ENCODE assay signal across 12 cellular contexts in the genomic region with DNA sequence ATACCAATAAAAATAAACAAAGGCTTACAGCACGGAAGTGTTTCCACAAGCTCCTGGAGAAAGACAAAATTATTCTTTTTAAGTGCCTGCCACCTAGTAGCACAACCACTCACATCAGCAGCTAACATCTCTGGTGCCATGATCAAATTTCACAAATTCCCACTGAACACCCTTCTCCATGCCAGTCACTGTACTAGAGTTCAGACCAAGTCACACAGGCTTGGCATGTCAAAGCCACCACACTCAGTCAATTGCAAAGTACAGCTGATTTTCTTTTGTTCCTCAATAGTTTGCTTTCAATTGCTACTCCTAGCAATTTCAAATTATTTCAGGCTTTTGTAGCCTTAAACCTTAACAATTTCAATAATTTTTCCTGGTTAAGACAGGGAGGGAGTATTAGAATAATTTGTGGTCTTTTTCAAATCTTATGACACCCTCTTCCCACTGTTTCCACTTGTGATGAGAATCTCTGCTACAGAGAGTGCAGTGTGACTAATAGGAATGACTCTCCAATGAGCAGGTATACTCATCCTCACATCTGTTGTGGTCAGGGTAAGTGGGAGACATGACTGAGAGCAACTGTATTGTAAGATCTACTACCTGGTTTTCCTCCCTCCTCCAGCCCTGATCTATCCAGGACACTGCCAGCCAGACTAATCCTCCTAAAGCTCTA. TPM values are rescaled to one million over a fixed set of nuclear protein-coding genes. Genes with fewer than 3 reads are reported as not detected.
DNase-seq lines count a peak whose midpoint lies in the region; ATAC-seq and TF ChIP-seq lines count a peak whose summit lies in the region.
"Had no signal": no experiment of that assay in that cellular context is flagged by ENCODE, and none has a peak within 500 bp of the region (broad histone marks: within the 10 kb centered on the region; RNA-seq: fewer than 3 reads in every experiment).

No MANE protein-coding gene starts in this region.

- DNase-seq in AG04450 (ENCODE audit: low read depth, low spot score): peak; percentile 58
- peak; percentile 92 for DNase-seq in iris pigment epithelial cell (ENCODE audit: low read depth)
- DNase-seq: adrenal gland, heart right ventricle, psoas muscle, SIG-M5 had no signal

- WGBS in gastroesophageal sphincter (ENCODE audit: low coverage in 1 of 2), 2 donors: 58 to 67% methylated on average over 1 of the region's 1 CpG

- H3K4me3 ChIP-seq in AG04450 (ENCODE audit: low read depth, low read length) (no peak overlapping the region), gastroesophageal sphincter (no peak overlapping the region)
- H3K4me3 ChIP-seq: adrenal gland, heart right ventricle, psoas muscle had no signal

- ATAC-seq in GM18907 (IDR thresholded peaks at IDR 0.05; ENCODE audit: unreplicated experiment): peak; percentile 48
- ATAC-seq in SK-N-SH treated with all-trans-retinoic acid at 6 μM for 48 hours: peak; percentile 90
- ATAC-seq in HG03108 (IDR thresholded peaks at IDR 0.05; ENCODE audit: unreplicated experiment): no peak
- no peak for ATAC-seq in HG02623 (IDR thresholded peaks at IDR 0.05; ENCODE audit: unreplicated experiment)
- no peak for ATAC-seq in gastroesophageal sphincter
- ATAC-seq in GM21515 (IDR thresholded peaks at IDR 0.05; ENCODE audit: unreplicated experiment): no peak
- ATAC-seq: heart right ventricle had no signal

- POLR2A ChIA-PET in AG04450 (lab: Yijun Ruan, JAX): interaction anchor here (0.8 kb wide), 1 partner anchor 439 kb away, joined by 3 read pairs; no protein-coding TSS in a partner anchor

- H3K9me3 ChIP-seq in AG04450 (ENCODE audit: control insufficient read depth, insufficient read depth, low read length) (no peaks in the 10 kb centered on the region), gastroesophageal sphincter (no peaks in the 10 kb centered on the region)
- H3K9me3 ChIP-seq: adrenal gland, heart right ventricle, psoas muscle had no signal

- TF ChIP-seq CTCF in AG04450 (IDR thresholded peaks at IDR 0.05; ENCODE audit: low read depth, low read length): no peak
- TF ChIP-seq CTCF in gastroesophageal sphincter (IDR thresholded peaks at IDR 0.05): no peak

- H3K36me3 ChIP-seq in gastroesophageal sphincter: peaks cover 0 to 67% of the 10 kb centered on the region in 2 donors

- no peak for TF ChIP-seq POLR2A in gastroesophageal sphincter (IDR thresholded peaks at IDR 0.05)

- H3K27me3 ChIP-seq in AG04450 (ENCODE audit: control insufficient read depth, insufficient read depth, low read length) (no peaks in the 10 kb centered on the region), gastroesophageal sphincter (no peaks in the 10 kb centered on the region)
- H3K27me3 ChIP-seq: adrenal gland, heart right ventricle had no signal

- H3K27ac ChIP-seq in AG04450 (ENCODE audit: low read depth, low read length) (peak overlapping the region; percentile 72), gastroesophageal sphincter (peak overlapping the region in 1 of 4 donors; percentile 44)
- H3K27ac ChIP-seq: adrenal gland, heart right ventricle, psoas muscle had no signal

- no peak for TF ChIP-seq EP300 in gastroesophageal sphincter (IDR thresholded peaks at IDR 0.05)

- no peaks in the 10 kb centered on the region for H3K4me1 ChIP-seq in gastroesophageal sphincter
- H3K4me1 ChIP-seq: psoas muscle had no signal

- CTCF ChIA-PET in AG04450 (lab: Charles Lee): interaction anchor here (0.6 to 1.5 kb wide), 7 partner anchors 8 to 859 kb away, joined by 3 to 7 read pairs (median 3); no protein-coding TSS in a partner anchor

TF ChIP-seq in SK-N-SH treated with all-trans-retinoic acid at 6 μM for 48 hours, 23 proteins besides CTCF, POLR2A, EP300 and RAD21 (continues in another document):
- TF ChIP-seq, protein P1, sequence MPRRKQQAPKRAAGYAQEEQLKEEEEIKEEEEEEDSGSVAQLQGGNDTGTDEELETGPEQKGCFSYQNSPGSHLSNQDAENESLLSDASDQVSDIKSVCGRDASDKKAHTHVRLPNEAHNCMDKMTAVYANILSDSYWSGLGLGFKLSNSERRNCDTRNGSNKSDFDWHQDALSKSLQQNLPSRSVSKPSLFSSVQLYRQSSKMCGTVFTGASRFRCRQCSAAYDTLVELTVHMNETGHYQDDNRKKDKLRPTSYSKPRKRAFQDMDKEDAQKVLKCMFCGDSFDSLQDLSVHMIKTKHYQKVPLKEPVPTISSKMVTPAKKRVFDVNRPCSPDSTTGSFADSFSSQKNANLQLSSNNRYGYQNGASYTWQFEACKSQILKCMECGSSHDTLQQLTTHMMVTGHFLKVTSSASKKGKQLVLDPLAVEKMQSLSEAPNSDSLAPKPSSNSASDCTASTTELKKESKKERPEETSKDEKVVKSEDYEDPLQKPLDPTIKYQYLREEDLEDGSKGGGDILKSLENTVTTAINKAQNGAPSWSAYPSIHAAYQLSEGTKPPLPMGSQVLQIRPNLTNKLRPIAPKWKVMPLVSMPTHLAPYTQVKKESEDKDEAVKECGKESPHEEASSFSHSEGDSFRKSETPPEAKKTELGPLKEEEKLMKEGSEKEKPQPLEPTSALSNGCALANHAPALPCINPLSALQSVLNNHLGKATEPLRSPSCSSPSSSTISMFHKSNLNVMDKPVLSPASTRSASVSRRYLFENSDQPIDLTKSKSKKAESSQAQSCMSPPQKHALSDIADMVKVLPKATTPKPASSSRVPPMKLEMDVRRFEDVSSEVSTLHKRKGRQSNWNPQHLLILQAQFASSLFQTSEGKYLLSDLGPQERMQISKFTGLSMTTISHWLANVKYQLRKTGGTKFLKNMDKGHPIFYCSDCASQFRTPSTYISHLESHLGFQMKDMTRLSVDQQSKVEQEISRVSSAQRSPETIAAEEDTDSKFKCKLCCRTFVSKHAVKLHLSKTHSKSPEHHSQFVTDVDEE (CRISPR knock-in tag; IDR thresholded peaks at IDR 0.05): no peak
- TF ChIP-seq ESRRG (CRISPR knock-in tag; IDR thresholded peaks at IDR 0.05): no peak
- TF ChIP-seq ZNF70 (CRISPR knock-in tag; IDR thresholded peaks at IDR 0.05): no peak
- no peak for TF ChIP-seq ZNF565 (CRISPR knock-in tag; conservative IDR thresholded peaks at IDR 0.05; ENCODE audit: low read depth)
- no peak for TF ChIP-seq TOX (CRISPR knock-in tag; IDR thresholded peaks at IDR 0.05; ENCODE audit: borderline replicate concordance)
- TF ChIP-seq ZC3H10 (CRISPR knock-in tag; IDR thresholded peaks at IDR 0.05): no peak
- TF ChIP-seq ZNF8 (CRISPR knock-in tag; IDR thresholded peaks at IDR 0.05): no peak
- TF ChIP-seq, protein P2, sequence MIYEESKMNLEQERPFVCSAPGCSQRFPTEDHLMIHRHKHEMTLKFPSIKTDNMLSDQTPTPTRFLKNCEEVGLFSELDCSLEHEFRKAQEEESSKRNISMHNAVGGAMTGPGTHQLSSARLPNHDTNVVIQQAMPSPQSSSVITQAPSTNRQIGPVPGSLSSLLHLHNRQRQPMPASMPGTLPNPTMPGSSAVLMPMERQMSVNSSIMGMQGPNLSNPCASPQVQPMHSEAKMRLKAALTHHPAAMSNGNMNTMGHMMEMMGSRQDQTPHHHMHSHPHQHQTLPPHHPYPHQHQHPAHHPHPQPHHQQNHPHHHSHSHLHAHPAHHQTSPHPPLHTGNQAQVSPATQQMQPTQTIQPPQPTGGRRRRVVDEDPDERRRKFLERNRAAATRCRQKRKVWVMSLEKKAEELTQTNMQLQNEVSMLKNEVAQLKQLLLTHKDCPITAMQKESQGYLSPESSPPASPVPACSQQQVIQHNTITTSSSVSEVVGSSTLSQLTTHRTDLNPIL (CRISPR knock-in tag; IDR thresholded peaks at IDR 0.05; ENCODE audit: low read depth): no peak
- no peak for TF ChIP-seq ISL1 (CRISPR knock-in tag; IDR thresholded peaks at IDR 0.05)
- no peak for TF ChIP-seq OSR1 (CRISPR knock-in tag; IDR thresholded peaks at IDR 0.05)
- TF ChIP-seq, protein P3, sequence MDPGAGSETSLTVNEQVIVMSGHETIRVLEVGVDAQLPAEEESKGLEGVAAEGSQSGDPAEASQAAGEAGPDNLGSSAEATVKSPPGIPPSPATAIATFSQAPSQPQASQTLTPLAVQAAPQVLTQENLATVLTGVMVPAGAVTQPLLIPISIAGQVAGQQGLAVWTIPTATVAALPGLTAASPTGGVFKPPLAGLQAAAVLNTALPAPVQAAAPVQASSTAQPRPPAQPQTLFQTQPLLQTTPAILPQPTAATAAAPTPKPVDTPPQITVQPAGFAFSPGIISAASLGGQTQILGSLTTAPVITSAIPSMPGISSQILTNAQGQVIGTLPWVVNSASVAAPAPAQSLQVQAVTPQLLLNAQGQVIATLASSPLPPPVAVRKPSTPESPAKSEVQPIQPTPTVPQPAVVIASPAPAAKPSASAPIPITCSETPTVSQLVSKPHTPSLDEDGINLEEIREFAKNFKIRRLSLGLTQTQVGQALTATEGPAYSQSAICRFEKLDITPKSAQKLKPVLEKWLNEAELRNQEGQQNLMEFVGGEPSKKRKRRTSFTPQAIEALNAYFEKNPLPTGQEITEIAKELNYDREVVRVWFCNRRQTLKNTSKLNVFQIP (CRISPR knock-in tag; IDR thresholded peaks at IDR 0.05; ENCODE audit: borderline replicate concordance, low read depth): no peak
- TF ChIP-seq, protein P4, sequence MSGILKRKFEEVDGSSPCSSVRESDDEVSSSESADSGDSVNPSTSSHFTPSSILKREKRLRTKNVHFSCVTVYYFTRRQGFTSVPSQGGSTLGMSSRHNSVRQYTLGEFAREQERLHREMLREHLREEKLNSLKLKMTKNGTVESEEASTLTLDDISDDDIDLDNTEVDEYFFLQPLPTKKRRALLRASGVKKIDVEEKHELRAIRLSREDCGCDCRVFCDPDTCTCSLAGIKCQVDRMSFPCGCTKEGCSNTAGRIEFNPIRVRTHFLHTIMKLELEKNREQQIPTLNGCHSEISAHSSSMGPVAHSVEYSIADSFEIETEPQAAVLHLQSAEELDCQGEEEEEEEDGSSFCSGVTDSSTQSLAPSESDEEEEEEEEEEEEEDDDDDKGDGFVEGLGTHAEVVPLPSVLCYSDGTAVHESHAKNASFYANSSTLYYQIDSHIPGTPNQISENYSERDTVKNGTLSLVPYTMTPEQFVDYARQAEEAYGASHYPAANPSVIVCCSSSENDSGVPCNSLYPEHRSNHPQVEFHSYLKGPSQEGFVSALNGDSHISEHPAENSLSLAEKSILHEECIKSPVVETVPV (CRISPR knock-in tag; IDR thresholded peaks at IDR 0.05): no peak

RNA-seq across cellular contexts. Expression of a gene that starts 46.2 kb away (rescaled TPM):
- 66.3 and 80.2 TPM in 2 replicates for polyA plus RNA-seq in AG04450 (2011; rRNA removed)
- polyA minus RNA-seq in AG04450 (2011; rRNA and poly(A)+ RNA removed): 42.8 and 56.3 TPM in 2 replicates
- total RNA-seq in gastroesophageal sphincter: 10 to 100 TPM; 39.3 to 89.4 (median 68.7) TPM

Comparison
In these comparisons a context has a peak if more than half of its experiments do, and no peak if none do; other contexts are left out.
1. ATAC-seq: peak in GM18907 (single experiment) and SK-N-SH treated with all-trans-retinoic acid at 6 μM for 48 hours (single experiment); none in HG03108 (single experiment), HG02623 (single experiment), gastroesophageal sphincter (single experiment) and GM21515 (single experiment).